In the genomic region with DNA sequence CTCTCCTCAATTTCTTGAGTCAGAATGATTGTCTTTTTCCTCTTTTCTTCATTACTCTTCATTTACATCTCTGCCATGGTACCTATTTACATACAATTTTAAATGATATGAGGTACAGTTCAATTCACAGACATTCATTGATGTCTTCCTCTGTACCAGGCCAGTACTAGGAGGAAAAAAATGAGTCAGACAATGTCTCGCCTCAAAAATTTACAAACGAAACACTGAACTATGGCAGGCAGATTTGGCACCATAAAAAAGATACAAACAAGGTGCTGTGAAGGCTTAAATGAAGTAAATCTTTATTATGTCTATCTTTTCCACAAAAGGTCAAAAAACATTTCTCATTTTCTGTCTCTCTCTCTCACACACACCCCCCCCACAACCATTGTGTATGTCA, we compare ENCODE assay signal across 18 cellular contexts.
DNase-seq lines count a peak whose midpoint lies in the region; ATAC-seq and TF ChIP-seq lines count a peak whose summit lies in the region.
"Had no signal": no experiment of that assay in that cellular context is flagged by ENCODE, and none has a peak within 500 bp of the region (broad histone marks: within the 10 kb centered on the region; RNA-seq: fewer than 3 reads in every experiment).

No MANE protein-coding gene starts in this region.

- peak; percentile 10 for DNase-seq in ELR (ENCODE audit: low read depth)
- peak; percentile 31 for DNase-seq in RPMI7951 (ENCODE audit: low read depth)
- peak; percentile 9 for DNase-seq in brain microvascular endothelial cell
- DNase-seq in CD8-positive, alpha-beta T cell: no peak
- no peak for DNase-seq in activated effector memory CD4-positive, alpha-beta T cell treated with anti-CD3 and anti-CD28 coated beads, Interleukin-2, amount 50 U/mL, for 16 hours
- no peak for DNase-seq in foreskin fibroblast
- no peak for DNase-seq in stimulated activated CD4-positive, alpha-beta T cell treated with anti-CD3 and anti-CD28 coated beads, Interleukin-12 subunit alpha, Interleukin-12 subunit beta, amount 100 ng/mL, for 4 hours
- DNase-seq: Calu3; CD4-positive, CD25-positive, alpha-beta regulatory T cell; DMS 273 treated with DMSO at 0.1 percent for 48 hours; DMS79; GF-D8; GOT3; H9 had no signal

- no peak for ATAC-seq in CD8-positive, alpha-beta T cell
- ATAC-seq: A549, HepG2 had no signal

- no peaks in the 10 kb centered on the region for H3K27me3 ChIP-seq in brain microvascular endothelial cell (replicated peaks)
- H3K27me3 ChIP-seq in neutrophil: no peaks in the 10 kb centered on the region
- no peaks in the 10 kb centered on the region for H3K27me3 ChIP-seq in CD8-positive, alpha-beta T cell (ENCODE audit: insufficient read depth, low read length)
- H3K27me3 ChIP-seq: BLaER1 had no signal

- H3K27ac ChIP-seq in brain microvascular endothelial cell (no peak overlapping the region), neutrophil (peak overlapping the region; percentile 83)
- no peak overlapping the region for H3K27ac ChIP-seq in CD8-positive, alpha-beta T cell (ENCODE audit: low read depth, low read length)
- H3K27ac ChIP-seq: BLaER1 had no signal

- H3K36me3 ChIP-seq in brain microvascular endothelial cell (replicated peaks) (no peaks in the 10 kb centered on the region), neutrophil (no peaks in the 10 kb centered on the region)
- H3K36me3 ChIP-seq in CD8-positive, alpha-beta T cell (ENCODE audit: insufficient read depth, low read length): no peaks in the 10 kb centered on the region
- H3K36me3 ChIP-seq: BLaER1 had no signal

- no peak overlapping the region for H3K4me3 Mint-ChIP-seq in CD8-positive, alpha-beta T cell
- H3K4me3 Mint-ChIP-seq: CD4-positive, CD25-positive, alpha-beta regulatory T cell; H9 had no signal

- H3K4me1 ChIP-seq in neutrophil (ENCODE audit: control insufficient read depth in 1 of 2, insufficient read depth in 1 of 2, low read depth in 1 of 2, low read length in 1 of 2): peaks cover 45 to 77% of the 10 kb centered on the region in 2 experiments
- H3K4me1 ChIP-seq in CD8-positive, alpha-beta T cell (ENCODE audit: insufficient read depth, low read length): no peaks in the 10 kb centered on the region
- H3K4me1 ChIP-seq: BLaER1 had no signal

- intact Hi-C loops in CD8-positive, alpha-beta T cell (cut with DNase I, micrococcal nuclease): no loop called here

- POLR2A ChIA-PET in CD8-positive, alpha-beta T cell (lab: Charles Lee): no interaction called here

- in situ Hi-C loops in brain microvascular endothelial cell (cut with HindIII; ENCODE audit: low pct_ligation_motif_present, low sequenced_read_pairs): no loop called here

- no peak overlapping the region for H3K27ac Mint-ChIP-seq in CD8-positive, alpha-beta T cell
- H3K27ac Mint-ChIP-seq: CD4-positive, CD25-positive, alpha-beta regulatory T cell; H9 had no signal

- H3K36me3 Mint-ChIP-seq in CD8-positive, alpha-beta T cell: no peaks in the 10 kb centered on the region
- H3K36me3 Mint-ChIP-seq: CD4-positive, CD25-positive, alpha-beta regulatory T cell had no signal

- peaks cover 4% of the 10 kb centered on the region for H3K27me3 Mint-ChIP-seq in CD8-positive, alpha-beta T cell (ENCODE audit: low read depth)
- H3K27me3 Mint-ChIP-seq: CD4-positive, CD25-positive, alpha-beta regulatory T cell had no signal

- H3K9me3 ChIP-seq in neutrophil: no peaks in the 10 kb centered on the region
- no peaks in the 10 kb centered on the region for H3K9me3 ChIP-seq in CD8-positive, alpha-beta T cell (ENCODE audit: low read length)
- H3K9me3 ChIP-seq: A549, BLaER1 had no signal

- no peak for TF ChIP-seq CTCF in brain microvascular endothelial cell (IDR thresholded peaks at IDR 0.05; ENCODE audit: low read depth, low read length, missing control alignments)
- TF ChIP-seq CTCF in neutrophil (IDR thresholded peaks at IDR 0.05): no peak
- TF ChIP-seq CTCF in CD8-positive, alpha-beta T cell (IDR thresholded peaks at IDR 0.05): no peak
- TF ChIP-seq CTCF in foreskin fibroblast (IDR thresholded peaks at IDR 0.05; ENCODE audit: low read depth, low read length): no peak

- CTCF ChIA-PET in CD8-positive, alpha-beta T cell (lab: Charles Lee): no interaction called here

- no peak overlapping the region for H3K4me3 ChIP-seq in brain microvascular endothelial cell (ENCODE audit: low read depth, low read length)
- peak overlapping the region in 1 of 2 experiments; percentile 2 for H3K4me3 ChIP-seq in neutrophil (ENCODE audit: low read depth in 1 of 2, low read length in 1 of 2)
- H3K4me3 ChIP-seq in CD8-positive, alpha-beta T cell (ENCODE audit: low read depth, low read length): no peak overlapping the region
- H3K4me3 ChIP-seq in foreskin fibroblast (ENCODE audit: low read depth in 1 of 2, low read length in 2 of 2): no peak overlapping the region
- H3K4me3 ChIP-seq: A549, BLaER1 had no signal

- H3K4me1 Mint-ChIP-seq in CD8-positive, alpha-beta T cell (ENCODE audit: low read depth): no peaks in the 10 kb centered on the region

- H3K9me3 Mint-ChIP-seq in CD8-positive, alpha-beta T cell: no peaks in the 10 kb centered on the region
- H3K9me3 Mint-ChIP-seq: CD4-positive, CD25-positive, alpha-beta regulatory T cell; H9 had no signal

Comparison
In these comparisons a context has a peak if more than half of its experiments do, and no peak if none do; other contexts are left out.
1. DNase-seq: peak in ELR (single experiment), RPMI7951 (single experiment) and brain microvascular endothelial cell (single experiment); none in CD8-positive, alpha-beta T cell (0 of 7), activated effector memory CD4-positive, alpha-beta T cell treated with anti-CD3 and anti-CD28 coated beads, Interleukin-2, amount 50 U/mL, for 16 hours (single experiment), foreskin fibroblast (0 of 2) and stimulated activated CD4-positive, alpha-beta T cell treated with anti-CD3 and anti-CD28 coated beads, Interleukin-12 subunit alpha, Interleukin-12 subunit beta, amount 100 ng/mL, for 4 hours (single experiment).